ENCODE assay signal across 12 cellular contexts in genomic region chr2:109475531-109476210, GRCh38.
DNase-seq lines count a peak whose midpoint lies in the region; ATAC-seq and TF ChIP-seq lines count a peak whose summit lies in the region.
"Had no signal": no experiment of that assay in that cellular context is flagged by ENCODE, and none has a peak within 500 bp of the region (broad histone marks: within the 10 kb centered on the region; RNA-seq: fewer than 3 reads in every experiment).

No MANE protein-coding gene starts in this region.

- TF ChIP-seq CTCF in mammary epithelial cell (conservative IDR thresholded peaks at IDR 0.05 in 1 of 2, IDR thresholded peaks at IDR 0.05 in 1 of 2; ENCODE audit: extremely low read depth in 1 of 2, insufficient read depth in 1 of 2, low read depth in 1 of 2, low read length in 2 of 2) (no peak), osteocyte (IDR thresholded peaks at IDR 0.05) (no peak), left ventricle myocardium inferior (IDR thresholded peaks at IDR 0.05; ENCODE audit: borderline replicate concordance) (no peak), right atrium auricular region (IDR thresholded peaks at IDR 0.05) (no peak)

- peaks cover 26% of the 10 kb centered on the region for H3K36me3 Mint-ChIP-seq in osteocyte (ENCODE audit: unreplicated experiment)

- in situ Hi-C loops in mammary epithelial cell (cut with MboI; ENCODE audit: low sequenced_read_pairs in 2 of 2) (no loop called here), ACHN (cut with HindIII; ENCODE audit: low pct_ligation_motif_present, low pct_unique_long_range_greater_than_20kb, low sequenced_read_pairs) (no loop called here)

- H3K4me3 ChIP-seq in mammary epithelial cell (replicated peaks in 1 of 3; ENCODE audit: insufficient read depth in 1 of 3, low read depth in 2 of 3, low read length in 3 of 3) (no peak overlapping the region), left ventricle myocardium inferior (no peak overlapping the region), right atrium auricular region (no peak overlapping the region)

- H3K27me3 ChIP-seq in mammary epithelial cell (ENCODE audit: insufficient read depth, low read length), result no peaks in the 10 kb centered on the region
- H3K27me3 ChIP-seq in left ventricle myocardium inferior (ENCODE audit: low read depth), result no peaks in the 10 kb centered on the region
- no peaks in the 10 kb centered on the region for H3K27me3 ChIP-seq in right atrium auricular region

- no TSS peak for BruUV-seq in mammary epithelial cell (replicated peaks; lab: Mats Ljungman, UMichigan)

- no peak overlapping the region for H3K9ac ChIP-seq in mammary epithelial cell (ENCODE audit: insufficient read depth, low read length)

- intact Hi-C loops in mammary epithelial cell (cut with micrococcal nuclease), result no loop called here
- intact Hi-C loops in left ventricle myocardium inferior (cut with micrococcal nuclease), result no loop called here

- H3K27ac ChIP-seq in mammary epithelial cell (ENCODE audit: insufficient read depth, low read depth, low read length), result no peak overlapping the region
- H3K27ac ChIP-seq in left ventricle myocardium inferior (replicated peaks), result no peak overlapping the region
- H3K27ac ChIP-seq in right atrium auricular region, result no peak overlapping the region
- H3K27ac ChIP-seq: 22Rv1 had no signal

- ATAC-seq in HG03097 (IDR thresholded peaks at IDR 0.05; ENCODE audit: low FRiP score, unreplicated experiment), result peak; percentile 41

- H3K4me2 ChIP-seq in mammary epithelial cell (ENCODE audit: insufficient read depth, low read depth, low read length), result no peak overlapping the region

- dilution Hi-C loops in mammary epithelial cell (cut with HindIII; ENCODE audit: low sequenced_read_pairs), result no loop called here

- peaks cover 67% of the 10 kb centered on the region for H3K4me1 Mint-ChIP-seq in osteocyte (ENCODE audit: unreplicated experiment)

- H3K4me1 ChIP-seq in mammary epithelial cell (ENCODE audit: insufficient read depth, low read length) (peaks cover 4% of the 10 kb centered on the region), left ventricle myocardium inferior (peaks cover 44% of the 10 kb centered on the region), right atrium auricular region (peaks cover 0 to 13% of the 10 kb centered on the region in 2 donors)

- no peaks in the 10 kb centered on the region for H3K9me3 Mint-ChIP-seq in osteocyte (ENCODE audit: unreplicated experiment)
- H3K9me3 Mint-ChIP-seq: activated CD4-positive, alpha-beta T cell treated with anti-CD3 and anti-CD28 coated beads, Interleukin-2, amount 10 ng/mL, durations not matched to agents 24 days and 14 days had no signal

- H3K27me3 Mint-ChIP-seq in osteocyte (ENCODE audit: unreplicated experiment), result no peaks in the 10 kb centered on the region

- H3K4me3 Mint-ChIP-seq in osteocyte (ENCODE audit: unreplicated experiment), result no peak overlapping the region
- H3K4me3 Mint-ChIP-seq: activated CD4-positive, alpha-beta T cell treated with anti-CD3 and anti-CD28 coated beads, Interleukin-2, amount 10 ng/mL, durations not matched to agents 24 days and 14 days had no signal

- H3K36me3 ChIP-seq in mammary epithelial cell (ENCODE audit: insufficient read depth, low read length) (no peaks in the 10 kb centered on the region), left ventricle myocardium inferior (no peaks in the 10 kb centered on the region), right atrium auricular region (no peaks in the 10 kb centered on the region)

- H2AFZ ChIP-seq in mammary epithelial cell (ENCODE audit: low read depth, low read length), result no peak overlapping the region

- H3K79me2 ChIP-seq in mammary epithelial cell (ENCODE audit: insufficient read depth, low read length), result no peaks in the 10 kb centered on the region

- peak overlapping the region; percentile 84 for H3K27ac Mint-ChIP-seq in osteocyte (ENCODE audit: unreplicated experiment)
- H3K27ac Mint-ChIP-seq: activated CD4-positive, alpha-beta T cell treated with anti-CD3 and anti-CD28 coated beads, Interleukin-2, amount 10 ng/mL, durations not matched to agents 24 days and 14 days had no signal

- no peaks in the 10 kb centered on the region for H4K20me1 ChIP-seq in mammary epithelial cell (ENCODE audit: insufficient read depth, low read length)

- DNase-seq in SIG-M5 treated with dmso at 0.1 percent for 504 hours (lab: John Stamatoyannopoulos, UW; ENCODE audit: unreplicated experiment) (peak; percentile 2), SIG-M5 (lab: John Stamatoyannopoulos, UW) (no peak), mammary epithelial cell (peak; percentile 85), osteocyte (ENCODE audit: extremely low spot score, unreplicated experiment) (no peak), ACHN (no peak), left ventricle myocardium inferior (no peak), right atrium auricular region (ENCODE audit: low spot score) (no peak)
- DNase-seq: activated CD4-positive, alpha-beta T cell treated with anti-CD3 and anti-CD28 coated beads, Interleukin-2, amount 10 ng/mL, durations not matched to agents 24 days and 14 days; amniotic stem cell; erythroblast had no signal

- H3K9me3 ChIP-seq in mammary epithelial cell (replicated peaks; ENCODE audit: insufficient read depth, low read length) (no peaks in the 10 kb centered on the region), left ventricle myocardium inferior (replicated peaks) (no peaks in the 10 kb centered on the region), right atrium auricular region (no peaks in the 10 kb centered on the region)

- CTCF ChIA-PET in mammary epithelial cell (lab: Charles Lee; ENCODE audit: low non-redundant PET), result no interaction called here

- 13% methylated on average over 6 of the region's 6 CpGs for WGBS in mammary epithelial cell (ENCODE audit: low coverage, missing lambda C conversion rate)

Comparison
In these comparisons a context has a peak if more than half of its experiments do, and no peak if none do; other contexts are left out.
1. DNase-seq: peak in SIG-M5 treated with dmso at 0.1 percent for 504 hours (single experiment) and mammary epithelial cell (single experiment); none in SIG-M5 (single experiment), osteocyte (single experiment), ACHN (single experiment), left ventricle myocardium inferior (single experiment) and right atrium auricular region (single experiment).